ENCODE assay signal across 8 cellular contexts in the genomic region with DNA sequence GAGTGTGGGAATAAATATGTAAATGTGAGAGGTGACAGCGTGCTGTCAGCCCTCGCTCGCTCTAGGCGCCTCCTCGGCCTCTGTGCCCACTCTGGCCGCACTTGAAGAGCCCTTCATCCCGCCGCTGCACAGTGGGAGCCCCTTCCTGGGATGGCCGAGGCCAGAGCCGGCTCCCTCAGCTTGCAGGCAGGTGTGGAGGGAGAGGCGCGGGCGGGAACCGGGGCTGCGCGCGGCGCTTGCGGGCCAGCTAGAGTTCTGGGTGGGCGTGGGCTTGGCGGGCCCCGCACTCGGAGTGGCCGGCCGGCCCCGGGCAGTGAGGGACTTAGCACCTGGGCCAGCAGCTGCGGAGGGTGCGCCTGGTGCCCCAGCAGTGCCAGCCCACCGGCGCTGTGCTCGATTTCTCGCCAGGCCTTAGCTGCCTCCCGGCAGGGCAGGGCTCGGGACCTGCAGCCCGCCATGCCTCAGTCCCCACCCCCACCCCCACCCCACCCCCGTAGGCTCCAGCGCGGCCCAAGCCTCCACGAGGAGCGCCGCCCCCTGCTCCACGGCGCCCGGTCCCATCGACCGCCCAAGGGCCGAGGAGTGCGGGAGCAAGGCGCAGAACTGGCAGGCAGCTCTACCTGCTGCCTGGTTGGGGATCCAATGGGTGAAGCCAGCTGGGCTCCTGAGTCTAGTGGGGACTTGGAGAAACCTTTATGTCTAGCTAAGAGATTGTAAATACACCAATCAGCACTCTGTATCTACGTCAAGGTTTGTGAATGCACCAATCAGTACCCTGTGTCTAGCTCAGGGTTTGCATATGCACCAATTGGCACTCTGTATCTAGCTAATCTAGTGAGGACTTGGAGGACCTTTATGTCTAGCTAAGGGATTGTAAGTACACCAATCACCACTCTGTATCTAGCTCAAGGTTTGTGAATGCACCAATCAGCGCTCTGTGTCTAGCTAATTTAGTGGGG. TPM values are rescaled to one million over a fixed set of nuclear protein-coding genes. Genes with fewer than 3 reads are reported as not detected.
DNase-seq lines count a peak whose midpoint lies in the region; ATAC-seq, FAIRE-seq and TF ChIP-seq lines count a peak whose summit lies in the region.
"Not testable (repeated sequence)": the region's sequence is repeated elsewhere in the genome, so short reads cannot be mapped to it uniquely, and the experiment has no call there.

No MANE protein-coding gene starts in this region.

- H3K27ac Mint-ChIP-seq in stimulated activated naive CD8-positive, alpha-beta T cell treated with anti-CD3 and anti-CD28 coated beads, Interleukin-15, amount 100 ng/mL, for 72 hours, result not testable (repeated sequence)

- POLR2A ChIA-PET in HCT116 (lab: Charles Lee), result not testable (repeated sequence)
- POLR2A ChIA-PET in SK-N-SH (lab: Yijun Ruan, JAX) (interaction anchor here (0.6 to 2.6 kb wide), 3 partner anchors 18 to 443 kb away, joined by 3 to 8 read pairs (median 3); a partner anchor contains a TSS), HepG2 (lab: Yijun Ruan, JAX) (interaction anchor here (0.7 to 3.0 kb wide), 16 partner anchors 8 to 291 kb away, joined by 3 to 28 read pairs (median 3); a partner anchor contains a TSS)

- H3K9me3 ChIP-seq in DND-41 (ENCODE audit: insufficient read depth, low read length, severe bottlenecking); HCT116 (ENCODE audit: control insufficient read depth in 1 of 2, insufficient read depth in 1 of 2, low read depth in 1 of 2, low read length in 2 of 2); SK-N-SH; HepG2 (ENCODE audit: low read length): not testable (repeated sequence)

- not testable (repeated sequence) for H3K4me1 ChIP-seq in DND-41 (ENCODE audit: insufficient read depth, low read length); HCT116 (ENCODE audit: control insufficient read depth in 1 of 2, insufficient read depth in 2 of 2, low read length in 2 of 2); SK-N-SH (ENCODE audit: control insufficient read depth in 1 of 2, insufficient read depth in 2 of 2, low read depth in 1 of 2, low read length in 1 of 2)
- H3K4me1 ChIP-seq in HepG2 (ENCODE audit: insufficient read depth, low read length), result peaks cover 12% of the 10 kb centered on the region

- not testable (repeated sequence) for TF ChIP-seq EP300 in SK-N-SH (IDR thresholded peaks at IDR 0.05; ENCODE audit: borderline replicate concordance in 1 of 2, low read depth in 1 of 2, low read length in 1 of 2); HepG2 (IDR thresholded peaks at IDR 0.05; ENCODE audit: low read depth in 2 of 2, low read length in 2 of 2); HepG2 (CRISPR knock-in tag; IDR thresholded peaks at IDR 0.05; ENCODE audit: borderline replicate concordance)

- DNase-seq in DND-41; HCT116 (ENCODE audit: low read depth, low spot score); SK-N-SH; HepG2 (ENCODE audit: low spot score); stimulated activated naive CD8-positive, alpha-beta T cell treated with anti-CD3 and anti-CD28 coated beads, Interleukin-15, amount 100 ng/mL, for 72 hours: not testable (repeated sequence)
- DNase-seq in NCI-H1694 treated with DMSO at 0.1 percent for 48 hours (lab: John Stamatoyannopoulos, UW), result peak; percentile 20
- peak; percentile 92 for DNase-seq in NCI-H2227 treated with DMSO at 0.1 percent for 48 hours (lab: John Stamatoyannopoulos, UW)
- peak; percentile 60 for DNase-seq in cerebellar cortex (ENCODE audit: low spot score)

- H3K9me2 ChIP-seq in HCT116 (ENCODE audit: insufficient read depth); SK-N-SH: not testable (repeated sequence)

- not testable (repeated sequence) for TF ChIP-seq POLR2A in HCT116 (IDR thresholded peaks at IDR 0.05; ENCODE audit: borderline replicate concordance, extremely low read depth, insufficient read depth, insufficient read length); HepG2 (IDR thresholded peaks at IDR 0.05; ENCODE audit: insufficient read depth in 1 of 2, low read depth in 2 of 2, low read length in 2 of 2)

- not testable (repeated sequence) for H3F3A ChIP-seq in SK-N-SH (replicated peaks; ENCODE audit: insufficient read depth)

- in situ Hi-C loops in HepG2 (cut with HindIII; ENCODE audit: extremely low pct_ligation_motif_present, low pct_unique_long_range_greater_than_20kb), result not testable (repeated sequence)

- H3K4me3 Mint-ChIP-seq in stimulated activated naive CD8-positive, alpha-beta T cell treated with anti-CD3 and anti-CD28 coated beads, Interleukin-15, amount 100 ng/mL, for 72 hours, result not testable (repeated sequence)

- CTCF ChIA-PET in HCT116 (lab: Charles Lee); HepG2 (lab: Yijun Ruan, JAX; ENCODE audit: low intra/inter-chr PET ratio, low total read pairs): not testable (repeated sequence)
- CTCF ChIA-PET in SK-N-SH (lab: Yijun Ruan, JAX), result interaction anchor here (12.0 kb wide), 1 partner anchor 26 kb away, joined by 68 read pairs; no protein-coding TSS in a partner anchor

- not testable (repeated sequence) for H3K36me3 ChIP-seq in DND-41 (ENCODE audit: insufficient read depth, low read length); HCT116 (ENCODE audit: control insufficient read depth in 1 of 2, insufficient read depth in 2 of 2, low read length in 2 of 2); SK-N-SH (replicated peaks in 1 of 2; ENCODE audit: control insufficient read depth in 1 of 2, insufficient read depth in 2 of 2, low read length in 1 of 2); HepG2 (replicated peaks in 1 of 2; ENCODE audit: control insufficient read depth in 1 of 2, insufficient read depth in 2 of 2, low read length in 2 of 2)

- H3K4me2 ChIP-seq in DND-41 (ENCODE audit: insufficient read depth, low read length); HCT116 (ENCODE audit: low read length); SK-N-SH: not testable (repeated sequence)
- H3K4me2 ChIP-seq in HepG2 (ENCODE audit: low read depth, low read length), result peak overlapping the region; percentile 84; the same call in 1 of the 2 replicates

- RAD21 ChIA-PET in HCT116 (lab: Charles Lee; ENCODE audit: low non-redundant PET in 1 of 2, low total read pairs in 2 of 2, uncharacterized antibody in 2 of 2, unreplicated experiment in 2 of 2), result not testable (repeated sequence)

- not testable (repeated sequence) for H3K27ac ChIP-seq in DND-41 (ENCODE audit: low read length); HCT116 (ENCODE audit: low read depth, low read length); SK-N-SH (ENCODE audit: low read depth in 2 of 2, low read length in 1 of 2); HepG2 (ENCODE audit: extremely low read length, insufficient read depth, low read length)

- H3K4me3 ChIP-seq in DND-41 (ENCODE audit: low read depth in 1 of 2, low read length in 2 of 2); HCT116 (replicated peaks in 1 of 2; ENCODE audit: low read depth in 1 of 2, low read length in 2 of 2); SK-N-SH (ENCODE audit: low read depth in 2 of 2, low read length in 1 of 2); HepG2 (replicated peaks in 1 of 3; ENCODE audit: insufficient read depth in 1 of 3, low read depth in 2 of 3, low read length in 3 of 3): not testable (repeated sequence)

- intact Hi-C loops in HCT116 (cut with micrococcal nuclease); HepG2 (cut with micrococcal nuclease; ENCODE audit: unreplicated experiment): not testable (repeated sequence)

- H3K9me3 Mint-ChIP-seq in stimulated activated naive CD8-positive, alpha-beta T cell treated with anti-CD3 and anti-CD28 coated beads, Interleukin-15, amount 100 ng/mL, for 72 hours, result not testable (repeated sequence)

- ATAC-seq in DND-41 (ENCODE audit: insufficient read depth, low read depth) (peak; percentile 12; the same call in 1 of the 3 replicates), HCT116 (peak; percentile 50)
- not testable (repeated sequence) for ATAC-seq in HepG2
- ATAC-seq in stimulated activated naive CD8-positive, alpha-beta T cell treated with anti-CD3 and anti-CD28 coated beads, Interleukin-15, amount 100 ng/mL, for 72 hours, result peak; percentile 28

- H3K27me3 ChIP-seq in DND-41 (ENCODE audit: insufficient read depth, low read length, poor library complexity); HCT116 (ENCODE audit: insufficient read depth, low read length); SK-N-SH (ENCODE audit: insufficient read depth); HepG2 (ENCODE audit: control insufficient read depth in 1 of 2, insufficient read depth in 2 of 2, low read length in 2 of 2): not testable (repeated sequence)

- H3K4me1 Mint-ChIP-seq in stimulated activated naive CD8-positive, alpha-beta T cell treated with anti-CD3 and anti-CD28 coated beads, Interleukin-15, amount 100 ng/mL, for 72 hours, result peaks cover 12% of the 10 kb centered on the region

- H3K9ac ChIP-seq in DND-41 (ENCODE audit: low read depth, low read length); HCT116 (ENCODE audit: low read length); SK-N-SH; HepG2 (ENCODE audit: insufficient read depth, low read depth, low read length): not testable (repeated sequence)

- 69% methylated on average over 44 of the region's 51 CpGs for WGBS in SK-N-SH (ENCODE audit: low lambda C conversion rate)
- 92% methylated on average over 14 of the region's 51 CpGs for WGBS in HepG2 (ENCODE audit: low lambda C conversion rate)

- H3K79me2 ChIP-seq in DND-41 (ENCODE audit: insufficient read depth, low read length); HCT116 (ENCODE audit: insufficient read depth, low read length); SK-N-SH (ENCODE audit: insufficient read depth); HepG2 (ENCODE audit: insufficient read depth, low read length): not testable (repeated sequence)

- not testable (repeated sequence) for BruUV-seq in HCT116 (replicated peaks; lab: Mats Ljungman, UMichigan); HepG2 (replicated peaks; lab: Mats Ljungman, UMichigan)

- H2AFZ ChIP-seq in DND-41 (ENCODE audit: low read depth, low read length); HCT116 (ENCODE audit: low read depth, low read length, poor library complexity, severe bottlenecking); SK-N-SH (ENCODE audit: low read depth); HepG2 (ENCODE audit: low read length): not testable (repeated sequence)

- not testable (repeated sequence) for TF ChIP-seq RAD21 in HCT116 (IDR thresholded peaks at IDR 0.05; ENCODE audit: low read depth); SK-N-SH (IDR thresholded peaks at IDR 0.05; ENCODE audit: low read length); HepG2 (CRISPR knock-in tag; IDR thresholded peaks at IDR 0.05)

- not testable (repeated sequence) for TF ChIP-seq CTCF in DND-41 (IDR thresholded peaks at IDR 0.05; ENCODE audit: borderline replicate concordance, extremely low read depth, low read length, poor library complexity, severe bottlenecking); HCT116 (IDR thresholded peaks at IDR 0.05 in 2 of 3, conservative IDR thresholded peaks at IDR 0.05 in 1 of 3; ENCODE audit: borderline replicate concordance in 1 of 3, insufficient read depth in 1 of 3, low read depth in 2 of 3, low read length in 2 of 3); SK-N-SH (IDR thresholded peaks at IDR 0.05); HepG2 (CRISPR knock-in tag; IDR thresholded peaks at IDR 0.05)

- not testable (repeated sequence) for FAIRE-seq in HepG2 (lab: Jason Lieb, UNC)

- not testable (repeated sequence) for H4K20me1 ChIP-seq in DND-41 (ENCODE audit: insufficient read depth, low read length); HCT116 (ENCODE audit: insufficient read depth); SK-N-SH (ENCODE audit: insufficient read depth); HepG2 (ENCODE audit: insufficient read depth, low read length)

- not testable (repeated sequence) for H3K27me3 Mint-ChIP-seq in stimulated activated naive CD8-positive, alpha-beta T cell treated with anti-CD3 and anti-CD28 coated beads, Interleukin-15, amount 100 ng/mL, for 72 hours

RNA-seq across cellular contexts. Expression of a gene that starts 8.5 kb away (rescaled TPM):
- total RNA-seq in HCT116 (2021; ENCODE audit: unreplicated experiment) (1.8 TPM), HepG2 (2016; rRNA removed; fragmentation: Illumina TruSeq; extraction: Trizol) (0.13 TPM in 1 of 2 replicates, not detected in the other)
- 0.17 and 0.94 TPM in 2 replicates for polyA plus RNA-seq in HCT116 (2012)
- polyA plus RNA-seq in SK-N-SH (2012; rRNA removed) (0.89 and 0.99 TPM in 2 replicates), HepG2 (2011; rRNA removed) (0.97 and 1.3 TPM in 2 replicates)
- 0.30 and 0.60 TPM in 2 replicates for polyA plus RNA-seq in SK-N-SH (2012; cell fraction: cytosol; rRNA removed)
- polyA plus RNA-seq in SK-N-SH (2012; cell fraction: nucleus; rRNA removed), result 8.0 and 8.2 TPM in 2 replicates
- total RNA-seq in HepG2 (2016; cell fraction: cytosol; rRNA removed; fragmentation: Illumina TruSeq; extraction: Trizol; ENCODE audit: low read depth), result not detected in 2 replicates
- total RNA-seq in HepG2 (2016; cell fraction: insoluble cytoplasmic fraction; rRNA removed; fragmentation: Illumina TruSeq; extraction: Trizol), result 0.13 and 0.24 TPM in 2 replicates
- not detected in 2 replicates for total RNA-seq in HepG2 (2016; cell fraction: membrane; rRNA removed; fragmentation: Illumina TruSeq; extraction: Trizol)
- not detected in 2 replicates for total RNA-seq in HepG2 (2016; cell fraction: nucleus; rRNA removed; fragmentation: Illumina TruSeq; extraction: Trizol)
- 0.24 and 0.41 TPM in 2 replicates for polyA plus RNA-seq in HepG2 (2011; cell fraction: cytosol; rRNA removed)
- 3.1 and 3.6 TPM in 2 replicates for polyA plus RNA-seq in HepG2 (2011; cell fraction: nucleus; rRNA removed)
- polyA plus RNA-seq in HepG2 (2012), result 0.39 and 1.1 TPM in 2 replicates
- polyA plus RNA-seq in HepG2 (2016; cell fraction: cytosol; fragmentation: Illumina TruSeq; extraction: Trizol; ENCODE audit: low read depth), result not detected in 2 replicates
- polyA plus RNA-seq in HepG2 (2016; cell fraction: insoluble cytoplasmic fraction; fragmentation: Illumina TruSeq; extraction: Trizol; ENCODE audit: low read depth), result 0.34 TPM in 1 of 2 replicates, not detected in the other
- polyA plus RNA-seq in HepG2 (2016; cell fraction: membrane; fragmentation: Illumina TruSeq; extraction: Trizol; ENCODE audit: low read depth), result 0.14 TPM in 1 of 2 replicates, not detected in the other
- 0.79 and 1.7 TPM in 2 replicates for polyA plus RNA-seq in HepG2 (2016; cell fraction: nucleus; fragmentation: Illumina TruSeq; extraction: Trizol; ENCODE audit: insufficient read depth, low read depth)
- polyA minus RNA-seq in HepG2 (2011; rRNA and poly(A)+ RNA removed; ENCODE audit: low replicate concordance), result 1.4 and 10.4 TPM in 2 replicates
- not detected in 2 replicates for polyA minus RNA-seq in HepG2 (2011; cell fraction: cytosol; rRNA and poly(A)+ RNA removed)
- polyA minus RNA-seq in HepG2 (2011; cell fraction: nucleus; rRNA and poly(A)+ RNA removed), result 1.6 and 1.9 TPM in 2 replicates

RNA-seq across cellular contexts. Expression of a gene that starts 23.9 kb away (rescaled TPM):
- total RNA-seq in HCT116 (2021; ENCODE audit: unreplicated experiment), result 60.2 TPM
- polyA plus RNA-seq in HCT116 (2012), result 44.0 and 46.4 TPM in 2 replicates
- 55.4 and 63.7 TPM in 2 replicates for polyA plus RNA-seq in SK-N-SH (2012; rRNA removed)
- polyA plus RNA-seq in SK-N-SH (2012; cell fraction: cytosol; rRNA removed), result 12.7 and 18.0 TPM in 2 replicates
- 418 and 421 TPM in 2 replicates for polyA plus RNA-seq in SK-N-SH (2012; cell fraction: nucleus; rRNA removed)
- 5.6 and 16.6 TPM in 2 replicates for total RNA-seq in HepG2 (2016; rRNA removed; fragmentation: Illumina TruSeq; extraction: Trizol)
- total RNA-seq in HepG2 (2016; cell fraction: cytosol; rRNA removed; fragmentation: Illumina TruSeq; extraction: Trizol; ENCODE audit: low read depth), result 12.8 and 13.9 TPM in 2 replicates
- 3.9 and 16.7 TPM in 2 replicates for total RNA-seq in HepG2 (2016; cell fraction: insoluble cytoplasmic fraction; rRNA removed; fragmentation: Illumina TruSeq; extraction: Trizol)
- total RNA-seq in HepG2 (2016; cell fraction: membrane; rRNA removed; fragmentation: Illumina TruSeq; extraction: Trizol), result 13.5 and 15.0 TPM in 2 replicates
- total RNA-seq in HepG2 (2016; cell fraction: nucleus; rRNA removed; fragmentation: Illumina TruSeq; extraction: Trizol), result 21.2 TPM in 2 replicates
- polyA plus RNA-seq in HepG2 (2011; rRNA removed), result 33.0 and 33.8 TPM in 2 replicates
- polyA plus RNA-seq in HepG2 (2011; cell fraction: cytosol; rRNA removed), result 11.8 and 15.4 TPM in 2 replicates
- 225 and 245 TPM in 2 replicates for polyA plus RNA-seq in HepG2 (2011; cell fraction: nucleus; rRNA removed)
- 9.7 and 13.3 TPM in 2 replicates for polyA plus RNA-seq in HepG2 (2012)
- polyA plus RNA-seq in HepG2 (2016; cell fraction: cytosol; fragmentation: Illumina TruSeq; extraction: Trizol; ENCODE audit: low read depth), result 6.0 and 6.1 TPM in 2 replicates
- polyA plus RNA-seq in HepG2 (2016; cell fraction: insoluble cytoplasmic fraction; fragmentation: Illumina TruSeq; extraction: Trizol; ENCODE audit: low read depth), result 4.8 and 5.6 TPM in 2 replicates
- polyA plus RNA-seq in HepG2 (2016; cell fraction: membrane; fragmentation: Illumina TruSeq; extraction: Trizol; ENCODE audit: low read depth), result 6.2 and 8.7 TPM in 2 replicates
- polyA plus RNA-seq in HepG2 (2016; cell fraction: nucleus; fragmentation: Illumina TruSeq; extraction: Trizol; ENCODE audit: insufficient read depth, low read depth), result 70.3 and 84.6 TPM in 2 replicates
- 11.9 and 38.3 TPM in 2 replicates for polyA minus RNA-seq in HepG2 (2011; rRNA and poly(A)+ RNA removed; ENCODE audit: low replicate concordance)
- 1.8 and 1.9 TPM in 2 replicates for polyA minus RNA-seq in HepG2 (2011; cell fraction: cytosol; rRNA and poly(A)+ RNA removed)
- polyA minus RNA-seq in HepG2 (2011; cell fraction: nucleus; rRNA and poly(A)+ RNA removed), result 19.1 and 21.0 TPM in 2 replicates

RNA-seq across cellular contexts. Expression of a gene that starts 46.7 kb away (rescaled TPM):
- total RNA-seq in HCT116 (2021; ENCODE audit: unreplicated experiment) (1.5 TPM), HepG2 (2016; rRNA removed; fragmentation: Illumina TruSeq; extraction: Trizol) (2.5 and 2.6 TPM in 2 replicates)
- 1.5 and 1.8 TPM in 2 replicates for polyA plus RNA-seq in HCT116 (2012)
- polyA plus RNA-seq in SK-N-SH (2012; rRNA removed) (3.4 and 4.1 TPM in 2 replicates), HepG2 (2011; rRNA removed) (1.6 and 2.4 TPM in 2 replicates)
- 3.1 and 3.5 TPM in 2 replicates for polyA plus RNA-seq in SK-N-SH (2012; cell fraction: cytosol; rRNA removed)
- 10.2 and 15.5 TPM in 2 replicates for polyA plus RNA-seq in SK-N-SH (2012; cell fraction: nucleus; rRNA removed)
- 2.1 and 2.2 TPM in 2 replicates for total RNA-seq in HepG2 (2016; cell fraction: cytosol; rRNA removed; fragmentation: Illumina TruSeq; extraction: Trizol; ENCODE audit: low read depth)
- total RNA-seq in HepG2 (2016; cell fraction: insoluble cytoplasmic fraction; rRNA removed; fragmentation: Illumina TruSeq; extraction: Trizol), result 1.8 and 1.9 TPM in 2 replicates
- 2.5 and 3.9 TPM in 2 replicates for total RNA-seq in HepG2 (2016; cell fraction: membrane; rRNA removed; fragmentation: Illumina TruSeq; extraction: Trizol)
- 1.5 and 2.4 TPM in 2 replicates for total RNA-seq in HepG2 (2016; cell fraction: nucleus; rRNA removed; fragmentation: Illumina TruSeq; extraction: Trizol)
- 1.1 and 1.3 TPM in 2 replicates for polyA plus RNA-seq in HepG2 (2011; cell fraction: cytosol; rRNA removed)
- 4.8 and 5.3 TPM in 2 replicates for polyA plus RNA-seq in HepG2 (2011; cell fraction: nucleus; rRNA removed)
- 1.8 and 2.3 TPM in 2 replicates for polyA plus RNA-seq in HepG2 (2012)
- polyA plus RNA-seq in HepG2 (2016; cell fraction: cytosol; fragmentation: Illumina TruSeq; extraction: Trizol; ENCODE audit: low read depth), result 1.4 and 2.2 TPM in 2 replicates
- polyA plus RNA-seq in HepG2 (2016; cell fraction: insoluble cytoplasmic fraction; fragmentation: Illumina TruSeq; extraction: Trizol; ENCODE audit: low read depth), result 2.0 and 2.9 TPM in 2 replicates
- 1.8 and 2.6 TPM in 2 replicates for polyA plus RNA-seq in HepG2 (2016; cell fraction: membrane; fragmentation: Illumina TruSeq; extraction: Trizol; ENCODE audit: low read depth)
- polyA plus RNA-seq in HepG2 (2016; cell fraction: nucleus; fragmentation: Illumina TruSeq; extraction: Trizol; ENCODE audit: insufficient read depth, low read depth), result 5.2 and 6.5 TPM in 2 replicates
- 0.28 and 1.5 TPM in 2 replicates for polyA minus RNA-seq in HepG2 (2011; rRNA and poly(A)+ RNA removed; ENCODE audit: low replicate concordance)
- polyA minus RNA-seq in HepG2 (2011; cell fraction: cytosol; rRNA and poly(A)+ RNA removed), result 0.49 and 1.1 TPM in 2 replicates
- polyA minus RNA-seq in HepG2 (2011; cell fraction: nucleus; rRNA and poly(A)+ RNA removed), result 1.7 and 3.3 TPM in 2 replicates

RNA-seq across cellular contexts. Expression of a gene that starts 47.8 kb away (rescaled TPM):
- 44.4 TPM for total RNA-seq in HCT116 (2021; ENCODE audit: unreplicated experiment)
- 47.4 and 51.6 TPM in 2 replicates for polyA plus RNA-seq in HCT116 (2012)
- polyA plus RNA-seq in SK-N-SH (2012; rRNA removed), result 16.7 and 20.2 TPM in 2 replicates
- 13.7 and 17.2 TPM in 2 replicates for polyA plus RNA-seq in SK-N-SH (2012; cell fraction: cytosol; rRNA removed)
- 45.2 and 52.4 TPM in 2 replicates for polyA plus RNA-seq in SK-N-SH (2012; cell fraction: nucleus; rRNA removed)
- 22.6 and 26.0 TPM in 2 replicates for total RNA-seq in HepG2 (2016; rRNA removed; fragmentation: Illumina TruSeq; extraction: Trizol)
- 3.8 and 3.9 TPM in 2 replicates for total RNA-seq in HepG2 (2016; cell fraction: cytosol; rRNA removed; fragmentation: Illumina TruSeq; extraction: Trizol; ENCODE audit: low read depth)
- total RNA-seq in HepG2 (2016; cell fraction: insoluble cytoplasmic fraction; rRNA removed; fragmentation: Illumina TruSeq; extraction: Trizol), result 20.2 and 25.7 TPM in 2 replicates
- total RNA-seq in HepG2 (2016; cell fraction: membrane; rRNA removed; fragmentation: Illumina TruSeq; extraction: Trizol), result 12.8 and 14.8 TPM in 2 replicates
- total RNA-seq in HepG2 (2016; cell fraction: nucleus; rRNA removed; fragmentation: Illumina TruSeq; extraction: Trizol), result 14.9 and 18.9 TPM in 2 replicates
- polyA plus RNA-seq in HepG2 (2011; rRNA removed), result 12.3 and 12.7 TPM in 2 replicates
- polyA plus RNA-seq in HepG2 (2011; cell fraction: cytosol; rRNA removed), result 9.2 and 10.6 TPM in 2 replicates
- 18.9 and 27.3 TPM in 2 replicates for polyA plus RNA-seq in HepG2 (2011; cell fraction: nucleus; rRNA removed)
- polyA plus RNA-seq in HepG2 (2012), result 14.6 and 17.9 TPM in 2 replicates
- polyA plus RNA-seq in HepG2 (2016; cell fraction: cytosol; fragmentation: Illumina TruSeq; extraction: Trizol; ENCODE audit: low read depth), result 3.0 and 3.3 TPM in 2 replicates
- 20.4 and 25.4 TPM in 2 replicates for polyA plus RNA-seq in HepG2 (2016; cell fraction: insoluble cytoplasmic fraction; fragmentation: Illumina TruSeq; extraction: Trizol; ENCODE audit: low read depth)
- 8.6 and 9.6 TPM in 2 replicates for polyA plus RNA-seq in HepG2 (2016; cell fraction: membrane; fragmentation: Illumina TruSeq; extraction: Trizol; ENCODE audit: low read depth)
- polyA plus RNA-seq in HepG2 (2016; cell fraction: nucleus; fragmentation: Illumina TruSeq; extraction: Trizol; ENCODE audit: insufficient read depth, low read depth), result 23.4 and 28.3 TPM in 2 replicates
- 44.0 and 89.0 TPM in 2 replicates for polyA minus RNA-seq in HepG2 (2011; rRNA and poly(A)+ RNA removed; ENCODE audit: low replicate concordance)
- 8.6 and 10.8 TPM in 2 replicates for polyA minus RNA-seq in HepG2 (2011; cell fraction: cytosol; rRNA and poly(A)+ RNA removed)
- 27.3 and 30.2 TPM in 2 replicates for polyA minus RNA-seq in HepG2 (2011; cell fraction: nucleus; rRNA and poly(A)+ RNA removed)

RNA-seq across cellular contexts. Expression of a gene that starts 54.5 kb away (rescaled TPM):
- total RNA-seq in HCT116 (2021; ENCODE audit: unreplicated experiment) (68.7 TPM), HepG2 (2016; rRNA removed; fragmentation: Illumina TruSeq; extraction: Trizol) (16.7 and 24.8 TPM in 2 replicates)
- polyA plus RNA-seq in HCT116 (2012), result 59.9 and 65.2 TPM in 2 replicates
- polyA plus RNA-seq in SK-N-SH (2012; rRNA removed) (66.9 and 75.9 TPM in 2 replicates), HepG2 (2011; rRNA removed) (26.4 and 29.0 TPM in 2 replicates)
- 26.7 and 37.5 TPM in 2 replicates for polyA plus RNA-seq in SK-N-SH (2012; cell fraction: cytosol; rRNA removed)
- 280 and 468 TPM in 2 replicates for polyA plus RNA-seq in SK-N-SH (2012; cell fraction: nucleus; rRNA removed)
- 16.5 and 21.7 TPM in 2 replicates for total RNA-seq in HepG2 (2016; cell fraction: cytosol; rRNA removed; fragmentation: Illumina TruSeq; extraction: Trizol; ENCODE audit: low read depth)
- 19.3 and 24.7 TPM in 2 replicates for total RNA-seq in HepG2 (2016; cell fraction: insoluble cytoplasmic fraction; rRNA removed; fragmentation: Illumina TruSeq; extraction: Trizol)
- total RNA-seq in HepG2 (2016; cell fraction: membrane; rRNA removed; fragmentation: Illumina TruSeq; extraction: Trizol), result 16.5 and 20.1 TPM in 2 replicates
- 13.8 and 17.9 TPM in 2 replicates for total RNA-seq in HepG2 (2016; cell fraction: nucleus; rRNA removed; fragmentation: Illumina TruSeq; extraction: Trizol)
- polyA plus RNA-seq in HepG2 (2011; cell fraction: cytosol; rRNA removed), result 18.0 and 33.0 TPM in 2 replicates
- 102 and 127 TPM in 2 replicates for polyA plus RNA-seq in HepG2 (2011; cell fraction: nucleus; rRNA removed)
- polyA plus RNA-seq in HepG2 (2012), result 17.6 and 20.1 TPM in 2 replicates
- polyA plus RNA-seq in HepG2 (2016; cell fraction: cytosol; fragmentation: Illumina TruSeq; extraction: Trizol; ENCODE audit: low read depth), result 16.5 and 23.2 TPM in 2 replicates
- polyA plus RNA-seq in HepG2 (2016; cell fraction: insoluble cytoplasmic fraction; fragmentation: Illumina TruSeq; extraction: Trizol; ENCODE audit: low read depth), result 21.3 TPM in 2 replicates
- 13.7 and 17.5 TPM in 2 replicates for polyA plus RNA-seq in HepG2 (2016; cell fraction: membrane; fragmentation: Illumina TruSeq; extraction: Trizol; ENCODE audit: low read depth)
- 39.6 and 40.4 TPM in 2 replicates for polyA plus RNA-seq in HepG2 (2016; cell fraction: nucleus; fragmentation: Illumina TruSeq; extraction: Trizol; ENCODE audit: insufficient read depth, low read depth)
- 13.2 and 24.1 TPM in 2 replicates for polyA minus RNA-seq in HepG2 (2011; rRNA and poly(A)+ RNA removed; ENCODE audit: low replicate concordance)
- polyA minus RNA-seq in HepG2 (2011; cell fraction: cytosol; rRNA and poly(A)+ RNA removed), result 10.6 and 13.9 TPM in 2 replicates
- 7.1 and 7.3 TPM in 2 replicates for polyA minus RNA-seq in HepG2 (2011; cell fraction: nucleus; rRNA and poly(A)+ RNA removed)
